ENCODE assay signal across 17 cellular contexts in the genomic region with DNA sequence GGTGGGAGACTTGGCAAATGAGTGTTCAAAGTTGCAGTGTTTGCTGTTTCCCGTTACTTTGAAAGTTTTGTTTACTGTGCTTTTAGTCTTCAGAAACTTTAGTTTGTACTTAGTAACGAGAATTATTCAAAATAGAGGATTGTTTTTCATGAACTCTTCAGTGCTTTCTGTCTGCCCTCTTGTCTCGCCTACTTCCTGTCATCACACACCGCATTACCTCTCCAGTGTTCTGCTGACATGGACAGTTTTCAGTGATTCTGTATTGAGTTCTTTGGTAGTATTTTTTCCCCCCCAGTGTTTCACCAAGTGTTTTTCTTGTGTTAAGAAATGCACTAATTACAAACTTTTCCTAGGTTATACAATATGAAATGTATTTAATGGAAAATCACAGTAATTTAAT.
DNase-seq lines count a peak whose midpoint lies in the region; ATAC-seq, FAIRE-seq and TF ChIP-seq lines count a peak whose summit lies in the region.
"Had no signal": no experiment of that assay in that cellular context is flagged by ENCODE, and none has a peak within 500 bp of the region (broad histone marks: within the 10 kb centered on the region; RNA-seq: fewer than 3 reads in every experiment).

No MANE protein-coding gene starts in this region.

- peaks cover 12% of the 10 kb centered on the region in 2 donors for H3K36me3 ChIP-seq in small intestine (ENCODE audit: control insufficient read depth in 2 of 2, insufficient read depth in 2 of 2, low read length in 2 of 2)
- peaks cover 33 to 72% (median 60%) of the 10 kb centered on the region in 4 donors for H3K36me3 ChIP-seq in esophagus muscularis mucosa

- peaks cover 35% of the 10 kb centered on the region for H3K4me1 Mint-ChIP-seq in T-helper 2 cell treated with Interferon-gamma antibody and Interleukin-4, amounts not matched to agents 5 μg/mL and 100 μg/mL, for 36 hours (ENCODE audit: low read depth)
- H3K4me1 Mint-ChIP-seq: brain had no signal

- no peak for ATAC-seq in HG03342 (IDR thresholded peaks at IDR 0.05; ENCODE audit: unreplicated experiment)
- ATAC-seq: left lobe of liver; PC-3; stimulated activated naive CD8-positive, alpha-beta T cell treated with anti-CD3 and anti-CD28 coated beads, Interleukin-15, amount 100 ng/mL, for 72 hours had no signal

- no peak for TF ChIP-seq POLR2A in esophagus muscularis mucosa (IDR thresholded peaks at IDR 0.05; ENCODE audit: low read depth)

- H3K27ac Mint-ChIP-seq in T-helper 2 cell treated with Interferon-gamma antibody and Interleukin-4, amounts not matched to agents 5 μg/mL and 100 μg/mL, for 36 hours = peak overlapping the region; percentile 57

- H3K27me3 ChIP-seq in small intestine (ENCODE audit: control insufficient read depth in 2 of 2, insufficient read depth in 2 of 2, low read length in 2 of 2) (no peaks in the 10 kb centered on the region), esophagus muscularis mucosa (no peaks in the 10 kb centered on the region)
- H3K27me3 ChIP-seq: vagina had no signal

- TF ChIP-seq CTCF in esophagus muscularis mucosa (IDR thresholded peaks at IDR 0.05) = no peak

- peak; percentile 16 for DNase-seq in activated naive CD4-positive, alpha-beta T cell treated with Interleukin-2 at 50 U/mL for 16 hours
- no peak for DNase-seq in activated naive CD4-positive, alpha-beta T cell (lab: John Stamatoyannopoulos, UW)
- DNase-seq in T-helper 2 cell treated with Interferon-gamma antibody and Interleukin-4, amounts not matched to agents 5 μg/mL and 100 μg/mL, for 36 hours (ENCODE audit: low spot score) = no peak
- peak; percentile 77 for DNase-seq in central memory CD4-positive, alpha-beta T cell
- DNase-seq in small intestine (peak; percentile 47), NCI-H2171 (lab: John Stamatoyannopoulos, UW) (no peak), esophagus muscularis mucosa (ENCODE audit: extremely low spot score) (no peak)
- DNase-seq: H7; NCI-H1930; NCI-H526 treated with DMSO at 0.1 percent for 48 hours; PC-3; stimulated activated naive CD8-positive, alpha-beta T cell treated with anti-CD3 and anti-CD28 coated beads, Interleukin-15, amount 100 ng/mL, for 72 hours had no signal

- no peaks in the 10 kb centered on the region for H3K9me3 Mint-ChIP-seq in T-helper 2 cell treated with Interferon-gamma antibody and Interleukin-4, amounts not matched to agents 5 μg/mL and 100 μg/mL, for 36 hours
- H3K9me3 Mint-ChIP-seq: brain; stimulated activated naive CD8-positive, alpha-beta T cell treated with anti-CD3 and anti-CD28 coated beads, Interleukin-15, amount 100 ng/mL, for 72 hours had no signal

- H3K9me3 ChIP-seq in small intestine (ENCODE audit: control insufficient read depth, low read depth) (no peaks in the 10 kb centered on the region), esophagus muscularis mucosa (no peaks in the 10 kb centered on the region)
- H3K9me3 ChIP-seq: vagina had no signal

- no peak for TF ChIP-seq EP300 in esophagus muscularis mucosa (IDR thresholded peaks at IDR 0.05)

- H3K27ac ChIP-seq in small intestine (ENCODE audit: low read depth in 1 of 2, low read length in 1 of 2) (no peak overlapping the region), esophagus muscularis mucosa (replicated peaks in 1 of 4) (no peak overlapping the region)
- H3K27ac ChIP-seq: parathyroid adenoma, vagina had no signal

- no peaks in the 10 kb centered on the region for H3K27me3 Mint-ChIP-seq in T-helper 2 cell treated with Interferon-gamma antibody and Interleukin-4, amounts not matched to agents 5 μg/mL and 100 μg/mL, for 36 hours (ENCODE audit: low read depth)
- H3K27me3 Mint-ChIP-seq: brain; stimulated activated naive CD8-positive, alpha-beta T cell treated with anti-CD3 and anti-CD28 coated beads, Interleukin-15, amount 100 ng/mL, for 72 hours had no signal

- H3K36me3 Mint-ChIP-seq in T-helper 2 cell treated with Interferon-gamma antibody and Interleukin-4, amounts not matched to agents 5 μg/mL and 100 μg/mL, for 36 hours (ENCODE audit: low read depth) = peaks cover 50% of the 10 kb centered on the region

- no peak overlapping the region for H3K4me3 Mint-ChIP-seq in T-helper 2 cell treated with Interferon-gamma antibody and Interleukin-4, amounts not matched to agents 5 μg/mL and 100 μg/mL, for 36 hours
- H3K4me3 Mint-ChIP-seq: brain; stimulated activated naive CD8-positive, alpha-beta T cell treated with anti-CD3 and anti-CD28 coated beads, Interleukin-15, amount 100 ng/mL, for 72 hours had no signal

- no peak for FAIRE-seq in small intestine (lab: Jason Lieb, UNC)

- intact Hi-C loops in esophagus muscularis mucosa (cut with DNase I) = loop anchor here (5.0 kb wide), 1 partner anchor 496 kb away; no protein-coding TSS in a partner anchor

- no peak overlapping the region for H3K4me3 ChIP-seq in small intestine (ENCODE audit: low read depth in 1 of 2, low read length in 2 of 2)
- no peak overlapping the region for H3K4me3 ChIP-seq in esophagus muscularis mucosa
- H3K4me3 ChIP-seq: vagina had no signal

- 62 to 87% (median 63%) methylated on average over 4 of the region's 4 CpGs for WGBS in small intestine, 3 donors
- WGBS in esophagus muscularis mucosa = 81% methylated on average over 4 of the region's 4 CpGs

- H3K4me1 ChIP-seq in small intestine (ENCODE audit: control insufficient read depth in 2 of 2, insufficient read depth in 1 of 2, low read depth in 1 of 2, low read length in 1 of 2) = no peaks in the 10 kb centered on the region
- no peaks in the 10 kb centered on the region for H3K4me1 ChIP-seq in esophagus muscularis mucosa

Comparison
In these comparisons a context has a peak if more than half of its experiments do, and no peak if none do; other contexts are left out.
1. DNase-seq: peak in activated naive CD4-positive, alpha-beta T cell treated with Interleukin-2 at 50 U/mL for 16 hours (single experiment), central memory CD4-positive, alpha-beta T cell (single experiment) and small intestine (single experiment); none in activated naive CD4-positive, alpha-beta T cell (0 of 4), T-helper 2 cell treated with Interferon-gamma antibody and Interleukin-4, amounts not matched to agents 5 μg/mL and 100 μg/mL, for 36 hours (single experiment), NCI-H2171 (single experiment) and esophagus muscularis mucosa (single experiment).